17 cellular contexts compared by ENCODE assay signal in the genomic region with DNA sequence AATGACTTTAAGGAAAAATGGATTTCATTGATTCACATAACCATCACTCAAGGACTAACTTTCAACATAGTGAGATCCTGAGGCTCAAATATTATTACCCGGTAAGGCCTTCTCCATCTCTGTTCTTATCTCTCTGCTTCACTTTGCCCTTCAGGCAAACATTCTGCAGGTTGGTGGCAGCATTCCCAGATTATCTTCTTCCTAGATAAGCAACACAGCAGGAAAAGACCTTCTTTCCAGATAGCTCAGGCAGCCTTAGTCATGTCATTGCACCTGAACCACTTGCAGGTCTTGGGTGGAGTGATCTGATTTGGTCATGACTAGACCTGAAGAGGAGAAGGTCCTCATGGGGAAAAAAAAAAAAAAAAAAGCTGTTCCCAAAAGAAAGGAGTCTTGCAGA.
"Had no signal": no experiment of that assay in that cellular context is flagged by ENCODE, and none has a peak within 500 bp of the region (broad histone marks: within the 10 kb centered on the region; RNA-seq: fewer than 3 reads in every experiment).

No MANE protein-coding gene starts in this region.

- ATAC-seq: activated CD8-positive, alpha-beta memory T cell treated with anti-CD3 and anti-CD28 coated beads, Interleukin-2, amount 10 ng/mL, durations not matched to agents 7 days and 5 days; body of pancreas; left lung; natural killer cell had no signal

- H3K9me3 ChIP-seq: body of pancreas, esophagus squamous epithelium, left lung, neutrophil had no signal

- H3K36me3 ChIP-seq: esophagus squamous epithelium, left lung, neutrophil had no signal

- H3K27me3 ChIP-seq: body of pancreas, esophagus squamous epithelium, left lung had no signal

- H3K4me3 ChIP-seq: body of pancreas, esophagus squamous epithelium, left lung had no signal

- H3K4me1 ChIP-seq: left lung had no signal

- DNase-seq: activated CD4-positive, alpha-beta T cell treated with anti-CD3 and anti-CD28 coated beads, Interleukin-2, amount 50 U/mL, for 4 hours; activated CD8-positive, alpha-beta memory T cell treated with anti-CD3 and anti-CD28 coated beads, Interleukin-2, amount 10 ng/mL, durations not matched to agents 7 days and 5 days; activated naive CD8-positive, alpha-beta T cell treated with anti-CD3 and anti-CD28 coated beads, Interleukin-2, amount 10 ng/mL, durations not matched to agents 7 days and 5 days; body of pancreas; dermis blood vessel endothelial cell; effector memory CD4-positive, alpha-beta T cell; esophagus squamous epithelium; left lung; mesenchymal stem cell; natural killer cell; stimulated activated CD4-positive, alpha-beta T cell treated with anti-CD3 and anti-CD28 coated beads, Interleukin-1b, Interleukin-23, amount 100 ng/mL, for 48 hours; stimulated activated CD8-positive, alpha-beta memory T cell treated with anti-CD3 and anti-CD28 coated beads, Interleukin-4, amount 100 ng/mL, for 48 hours; stimulated activated naive CD4-positive, alpha-beta T cell; T-helper 2 cell had no signal

- H3K9ac ChIP-seq: parathyroid adenoma had no signal

- FAIRE-seq: urothelium cell line had no signal

- H2AFZ ChIP-seq: parathyroid adenoma had no signal

- H3K27ac ChIP-seq: body of pancreas, esophagus squamous epithelium, left lung, neutrophil, parathyroid adenoma had no signal

- H3K79me2 ChIP-seq: parathyroid adenoma had no signal
